Comparison of ENCODE assay signal across 17 cellular contexts in the genomic region with DNA sequence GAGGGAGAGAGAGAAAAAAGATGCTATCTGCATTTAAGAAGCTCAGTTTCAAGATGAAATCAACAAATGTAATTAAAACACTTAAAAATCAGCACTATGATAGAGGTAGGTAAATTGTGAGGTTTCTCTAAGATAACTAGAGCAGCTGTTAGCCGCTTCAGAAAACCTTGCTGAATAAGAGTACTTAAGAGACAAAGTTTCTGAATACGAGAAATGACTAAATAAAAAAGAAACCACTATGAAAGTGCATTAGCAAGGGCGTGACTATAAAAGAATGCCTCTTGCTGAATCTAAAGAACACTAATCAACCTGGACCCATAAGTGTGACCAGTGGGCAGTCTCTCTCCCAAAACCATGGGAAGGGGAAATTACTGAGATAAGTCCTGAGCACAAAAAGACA. TPM values are rescaled to one million over a fixed set of nuclear protein-coding genes. Genes with fewer than 3 reads are reported as not detected.
A peak's percentile ranks its signal among the peaks of the same experiment; 100 is the strongest.
DNase-seq lines count a peak whose midpoint lies in the region; ATAC-seq and TF ChIP-seq lines count a peak whose summit lies in the region.
"Had no signal": no experiment of that assay in that cellular context is flagged by ENCODE, and none has a peak within 500 bp of the region (broad histone marks: within the 10 kb centered on the region; RNA-seq: fewer than 3 reads in every experiment).

No MANE protein-coding gene starts in this region.

- peaks cover 2% of the 10 kb centered on the region for H3K36me3 ChIP-seq in GM06990 (ENCODE audit: control insufficient read depth, insufficient read depth, low read length)
- peaks cover 10% of the 10 kb centered on the region for H3K36me3 ChIP-seq in MM.1S (replicated peaks; ENCODE audit: insufficient read depth, low read length)
- H3K36me3 ChIP-seq in upper lobe of right lung = peaks cover 23% of the 10 kb centered on the region

- H3K4me2 ChIP-seq in MM.1S (ENCODE audit: low read depth, low read length) = peak overlapping the region; percentile 73
- H3K4me2 ChIP-seq: A549 had no signal

- H3K4me3 ChIP-seq in GM06990 (replicated peaks; ENCODE audit: low read depth, low read length) (peak overlapping the region; percentile 0; the same call in 1 of the 2 replicates), MM.1S (ENCODE audit: low read length) (peak overlapping the region; percentile 50), upper lobe of right lung (no peak overlapping the region)
- H3K4me3 ChIP-seq: A549 had no signal

- no peaks in the 10 kb centered on the region for H4K20me1 ChIP-seq in MM.1S (ENCODE audit: insufficient read depth, low read length)

- ATAC-seq in GM19023 (IDR thresholded peaks at IDR 0.05; ENCODE audit: unreplicated experiment) (peak; percentile 82), HG02870 (IDR thresholded peaks at IDR 0.05; ENCODE audit: unreplicated experiment) (peak; percentile 65), upper lobe of right lung (no peak), HG02970 (IDR thresholded peaks at IDR 0.05; ENCODE audit: low FRiP score, unreplicated experiment) (no peak)
- ATAC-seq: A549, HCT116, natural killer cell had no signal

- peaks cover 42% of the 10 kb centered on the region for H3F3A ChIP-seq in MM.1S (ENCODE audit: insufficient read depth, low read length)

- TF ChIP-seq CTCF in GM06990 (IDR thresholded peaks at IDR 0.05; ENCODE audit: insufficient read depth, low read length, poor library complexity, severe bottlenecking) (no peak), MM.1S (IDR thresholded peaks at IDR 0.05; ENCODE audit: low read length) (no peak), upper lobe of right lung (IDR thresholded peaks at IDR 0.05) (no peak)

- 0 out of 2 replicates have a peak overlapping the region, but pooled peaks have one; percentile 1 for H2AFZ ChIP-seq in MM.1S (ENCODE audit: low read length)

- H3K9me3 ChIP-seq in MM.1S (replicated peaks; ENCODE audit: insufficient read depth, low read length) (no peaks in the 10 kb centered on the region), upper lobe of right lung (no peaks in the 10 kb centered on the region)
- H3K9me3 ChIP-seq: A549 had no signal

- H3K79me2 ChIP-seq in MM.1S (ENCODE audit: low read length) = peaks cover 44% of the 10 kb centered on the region

- H3K4me1 ChIP-seq in MM.1S (ENCODE audit: low read length) (peaks cover 44% of the 10 kb centered on the region), upper lobe of right lung (no peaks in the 10 kb centered on the region)
- H3K4me1 ChIP-seq: A549 had no signal

- peak overlapping the region; percentile 85 for H3K27ac ChIP-seq in MM.1S (ENCODE audit: low read length)
- no peak overlapping the region for H3K27ac ChIP-seq in upper lobe of right lung
- H3K27ac ChIP-seq: A549 had no signal

- H3K27me3 ChIP-seq in GM06990 (replicated peaks; ENCODE audit: control insufficient read depth, insufficient read depth, low read length) = no peaks in the 10 kb centered on the region
- no peaks in the 10 kb centered on the region for H3K27me3 ChIP-seq in MM.1S (replicated peaks; ENCODE audit: insufficient read depth, low read length)
- no peaks in the 10 kb centered on the region for H3K27me3 ChIP-seq in upper lobe of right lung

- no peaks in the 10 kb centered on the region for H3K9me2 ChIP-seq in MM.1S (replicated peaks; ENCODE audit: insufficient read depth, low read length)

- DNase-seq in GM06990 (ENCODE audit: extremely low read depth, insufficient read length) (no peak), MM.1S (peak; percentile 60), upper lobe of right lung (no peak), NCI-H2081 (lab: John Stamatoyannopoulos, UW) (no peak), MV-4-11 (lab: John Stamatoyannopoulos, UW) (no peak)
- DNase-seq: amygdala, foreskin melanocyte, IMR-90, natural killer cell, NCI-H1092 treated with DMSO at 0.1 percent for 48 hours, SIG-M5, substantia nigra had no signal

- H3K9ac ChIP-seq in MM.1S (ENCODE audit: low read length) = peak overlapping the region; percentile 41; the same call in 1 of the 2 replicates

- intact Hi-C loops in upper lobe of right lung (cut with DNase I) = no loop called here

RNA-seq across cellular contexts. Expression of a gene that starts 41.8 kb away (rescaled TPM):
- 14.5 TPM for total RNA-seq in upper lobe of right lung

RNA-seq across cellular contexts. Expression of a gene that starts 41.9 kb away (rescaled TPM):
- 4.8 TPM for total RNA-seq in upper lobe of right lung

RNA-seq across cellular contexts. Expression of a gene that starts 43.5 kb away (rescaled TPM):
- 57.0 TPM for total RNA-seq in upper lobe of right lung

Comparison
In these comparisons a context has a peak if more than half of its experiments do, and no peak if none do; other contexts are left out.
1. ATAC-seq: peak in GM19023 (single experiment) and HG02870 (single experiment); none in upper lobe of right lung (single experiment) and HG02970 (single experiment).